Comparison of ENCODE assay signal across 18 cellular contexts in the genomic region with DNA sequence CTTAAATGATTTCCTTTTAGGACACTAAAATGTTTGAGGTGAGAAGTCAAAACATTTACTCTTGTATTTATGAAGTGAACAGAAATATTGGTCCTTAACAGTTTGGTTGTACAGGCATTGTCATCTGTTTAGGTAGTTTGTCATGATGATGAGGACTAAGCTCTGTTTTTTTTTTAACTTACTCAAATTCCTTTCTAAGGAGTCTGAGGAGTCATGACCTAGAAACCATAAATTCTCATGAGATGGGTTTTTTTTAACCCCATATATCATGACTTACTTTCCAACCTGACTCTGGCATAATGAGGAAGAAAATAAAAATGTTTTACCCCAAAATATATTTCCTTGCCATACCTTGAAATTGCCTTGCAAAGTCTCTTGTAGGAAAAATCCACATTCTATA.
DNase-seq lines count a peak whose midpoint lies in the region; FAIRE-seq and TF ChIP-seq lines count a peak whose summit lies in the region.
"Had no signal": no experiment of that assay in that cellular context is flagged by ENCODE, and none has a peak within 500 bp of the region (broad histone marks: within the 10 kb centered on the region; RNA-seq: fewer than 3 reads in every experiment).

No MANE protein-coding gene starts in this region.

- H3K4me3 ChIP-seq in HUES48 (ENCODE audit: low read depth, low read length), result no peak overlapping the region
- H3K4me3 ChIP-seq in H1 (ENCODE audit: extremely low read depth in 1 of 4, insufficient read depth in 2 of 4, low read depth in 3 of 4, low read length in 4 of 4), result no peak overlapping the region; a peak in 1 of 8 replicates
- H3K4me3 ChIP-seq: BLaER1 treated with 17β-estradiol and CSF1 and Interleukin-3, amounts not matched to agents 10 nM and 100 nM; GM12878 had no signal

- POLR2A ChIA-PET in H1 (lab: Charles Lee; ENCODE audit: partially characterized antibody), result no interaction called here

- H3K56ac ChIP-seq in H1 (replicated peaks; ENCODE audit: insufficient read length, low read depth, low read length), result no peak overlapping the region

- no peaks in the 10 kb centered on the region for H3K36me3 ChIP-seq in HUES48 (ENCODE audit: control insufficient read depth, insufficient read depth, low read length)
- H3K36me3 ChIP-seq in H1 (ENCODE audit: control insufficient read depth in 2 of 4, insufficient read depth in 4 of 4, low read length in 3 of 4), result peaks cover 0 to 19% (median 6%) of the 10 kb centered on the region in 4 experiments; a peak in 2 of 8 replicates
- H3K36me3 ChIP-seq: BLaER1 treated with 17β-estradiol and CSF1 and Interleukin-3, amounts not matched to agents 10 nM and 100 nM had no signal

- CTCF ChIA-PET in H1 (lab: Charles Lee; ENCODE audit: partially characterized antibody), result interaction anchor here (1.2 kb wide), 1 partner anchor 86 kb away, joined by 3 read pairs; no protein-coding TSS in a partner anchor

- H3K27ac ChIP-seq in HUES48 (ENCODE audit: low read depth, low read length) (peak overlapping the region; percentile 95), H1 (ENCODE audit: low read depth, low read length) (no peak overlapping the region)
- H3K27ac ChIP-seq: BLaER1 treated with 17β-estradiol and CSF1 and Interleukin-3, amounts not matched to agents 10 nM and 100 nM had no signal

- TF ChIP-seq EP300 in H1 (IDR thresholded peaks at IDR 0.05; ENCODE audit: borderline replicate concordance in 1 of 2, low read depth in 2 of 2, low read length in 2 of 2), result no peak

- H3K79me2 ChIP-seq in H1 (ENCODE audit: control insufficient read depth in 1 of 2, insufficient read depth in 2 of 2, low read length in 2 of 2), result no peaks in the 10 kb centered on the region

- H3K4me1 Mint-ChIP-seq in mesothelial cell of epicardium, result peaks cover 27% of the 10 kb centered on the region
- H3K4me1 Mint-ChIP-seq: CD4-positive, CD25-positive, alpha-beta regulatory T cell; IgD-negative memory B cell had no signal

- H3K23ac ChIP-seq in H1 (ENCODE audit: insufficient read length), result no peak overlapping the region

- no peak overlapping the region for H2BK15ac ChIP-seq in H1 (ENCODE audit: low read length)

- no peak overlapping the region for H3K18ac ChIP-seq in H1 (ENCODE audit: extremely low read depth, low read length)

- no peaks in the 10 kb centered on the region for H4K20me1 ChIP-seq in H1 (replicated peaks in 1 of 2; ENCODE audit: control insufficient read depth in 1 of 2, insufficient read depth in 2 of 2, low read length in 2 of 2)
- H4K20me1 ChIP-seq: BLaER1 treated with 17β-estradiol and CSF1 and Interleukin-3, amounts not matched to agents 10 nM and 100 nM had no signal

- no peak overlapping the region for H2AK5ac ChIP-seq in H1 (ENCODE audit: low read depth, low read length)

- H3K4ac ChIP-seq in H1 (replicated peaks; ENCODE audit: insufficient read length, low read depth, low read length), result no peak overlapping the region

- peak overlapping the region; percentile 88 for H4K5ac ChIP-seq in H1 (ENCODE audit: insufficient read length, low read depth, low read length)

- DNase-seq in EL (peak; percentile 16), H1 (ENCODE audit: low read depth in 1 of 2, low spot score in 2 of 2) (no peak), mesothelial cell of epicardium (ENCODE audit: low spot score in 2 of 2, unreplicated experiment in 2 of 2) (no peak), HT-29 (ENCODE audit: low spot score) (no peak), GM12891 (ENCODE audit: insufficient read length, low spot score) (no peak), NCI-H2196 (lab: John Stamatoyannopoulos, UW; ENCODE audit: unreplicated experiment) (no peak), NCI-H1417 treated with DMSO at 0.1 percent for 48 hours (lab: John Stamatoyannopoulos, UW) (no peak)
- DNase-seq: 8988T; ACHN; CD4-positive, CD25-positive, alpha-beta regulatory T cell; DMS53; GOT3; HCEC 1CT; HFFc6 had no signal

- H3K4me1 ChIP-seq in HUES48 (ENCODE audit: control insufficient read depth, insufficient read depth, low read length) (peaks cover 34% of the 10 kb centered on the region; the same call in 1 of the 2 replicates), H1 (replicated peaks in 1 of 4; ENCODE audit: control insufficient read depth in 3 of 4, insufficient read depth in 4 of 4, low read length in 3 of 4) (no peaks in the 10 kb centered on the region; a peak in 1 of 7 replicates)
- H3K4me1 ChIP-seq: BLaER1 treated with 17β-estradiol and CSF1 and Interleukin-3, amounts not matched to agents 10 nM and 100 nM had no signal

- H3K4me3 Mint-ChIP-seq in mesothelial cell of epicardium, result no peak overlapping the region
- H3K4me3 Mint-ChIP-seq: CD4-positive, CD25-positive, alpha-beta regulatory T cell; HFFc6; IgD-negative memory B cell had no signal

- H3K23me2 ChIP-seq in H1 (ENCODE audit: low read depth, low read length), result no peaks in the 10 kb centered on the region

- H3K9me3 ChIP-seq in HUES48 (ENCODE audit: control insufficient read depth, insufficient read depth, low read length), result peaks cover 25% of the 10 kb centered on the region
- peaks cover 8 to 22% of the 10 kb centered on the region in 2 experiments; a peak in 3 of 4 replicates for H3K9me3 ChIP-seq in H1 (ENCODE audit: insufficient read depth in 2 of 2, low read depth in 1 of 2, low read length in 1 of 2)
- H3K9me3 ChIP-seq: BLaER1 treated with 17β-estradiol and CSF1 and Interleukin-3, amounts not matched to agents 10 nM and 100 nM had no signal

- peak overlapping the region; percentile 70 for H3K27ac Mint-ChIP-seq in mesothelial cell of epicardium
- H3K27ac Mint-ChIP-seq: CD4-positive, CD25-positive, alpha-beta regulatory T cell; HFFc6; IgD-negative memory B cell had no signal

- peaks cover 9% of the 10 kb centered on the region for H3K36me3 Mint-ChIP-seq in mesothelial cell of epicardium
- H3K36me3 Mint-ChIP-seq: CD4-positive, CD25-positive, alpha-beta regulatory T cell; IgD-negative memory B cell had no signal

- 0 out of 2 replicates have a peak overlapping the region, but pooled peaks have one; percentile 5 for H2BK5ac ChIP-seq in H1 (ENCODE audit: low read depth, low read length)

- H3K9me3 Mint-ChIP-seq in mesothelial cell of epicardium, result peaks cover 10% of the 10 kb centered on the region

- TF ChIP-seq RAD21 in H1 (IDR thresholded peaks at IDR 0.05 in 1 of 2, conservative IDR thresholded peaks at IDR 0.05 in 1 of 2; ENCODE audit: low read depth in 2 of 2, low read length in 2 of 2), result no peak

- H3K79me1 ChIP-seq in H1 (ENCODE audit: low read depth, low read length), result no peaks in the 10 kb centered on the region

- no peak for FAIRE-seq in H1 (lab: Jason Lieb, UNC)
- no peak for FAIRE-seq in GM12891 (lab: Jason Lieb, UNC)
- FAIRE-seq: GM12878 had no signal

- H2BK120ac ChIP-seq in H1 (replicated peaks; ENCODE audit: low read depth, low read length), result no peak overlapping the region

- no peak overlapping the region for H2BK12ac ChIP-seq in H1 (ENCODE audit: low read depth, low read length)

- H2AFZ ChIP-seq in H1 (ENCODE audit: low read length), result no peak overlapping the region

- TF ChIP-seq CTCF in H1 (IDR thresholded peaks at IDR 0.05; ENCODE audit: control extremely low read depth in 1 of 3, insufficient read depth in 1 of 3, low read depth in 1 of 3, low read length in 3 of 3) (no peak), mesothelial cell of epicardium (IDR thresholded peaks at IDR 0.05; ENCODE audit: unreplicated experiment) (no peak)

- H2BK20ac ChIP-seq in H1 (ENCODE audit: low read length), result no peak overlapping the region

- no peaks in the 10 kb centered on the region for H3K27me3 Mint-ChIP-seq in mesothelial cell of epicardium (ENCODE audit: low read depth)
- H3K27me3 Mint-ChIP-seq: CD4-positive, CD25-positive, alpha-beta regulatory T cell; IgD-negative memory B cell had no signal

- H4K8ac ChIP-seq in H1 (ENCODE audit: extremely low read depth, insufficient read depth, low read length), result no peak overlapping the region

- H4K91ac ChIP-seq in H1 (replicated peaks; ENCODE audit: insufficient read length, low read length), result no peak overlapping the region

- H3K4me2 ChIP-seq in H1 (ENCODE audit: insufficient read depth in 1 of 2, low read depth in 2 of 2, low read length in 2 of 2), result no peak overlapping the region
- H3K4me2 ChIP-seq: BLaER1 treated with 17β-estradiol and CSF1 and Interleukin-3, amounts not matched to agents 10 nM and 100 nM had no signal

- H3K14ac ChIP-seq in H1 (ENCODE audit: insufficient read length), result no peak overlapping the region

- no peaks in the 10 kb centered on the region for H3K27me3 ChIP-seq in HUES48 (ENCODE audit: control insufficient read depth, insufficient read depth, low read length)
- H3K27me3 ChIP-seq in H1 (replicated peaks in 1 of 4; ENCODE audit: control insufficient read depth in 3 of 4, extremely low read depth in 1 of 4, insufficient read depth in 3 of 4, low read length in 3 of 4), result no peaks in the 10 kb centered on the region
- H3K27me3 ChIP-seq: BLaER1 treated with 17β-estradiol and CSF1 and Interleukin-3, amounts not matched to agents 10 nM and 100 nM had no signal

- H3K9ac ChIP-seq in HUES48 (ENCODE audit: low read depth, low read length) (peak overlapping the region; percentile 51; the same call in 1 of the 2 replicates), H1 (replicated peaks in 1 of 4; ENCODE audit: extremely low read depth in 1 of 4, low read depth in 3 of 4, low read length in 3 of 4) (no peak overlapping the region)
- H3K9ac ChIP-seq: BLaER1 treated with 17β-estradiol and CSF1 and Interleukin-3, amounts not matched to agents 10 nM and 100 nM had no signal

- TF ChIP-seq POLR2A in H1 (IDR thresholded peaks at IDR 0.05; ENCODE audit: control extremely low read depth in 1 of 2, low read depth in 2 of 2, low read length in 2 of 2) (no peak), GM12891 (IDR thresholded peaks at IDR 0.05; ENCODE audit: low read depth, low read length) (no peak)

TF ChIP-seq in H1, 55 proteins besides CTCF, POLR2A, EP300 and RAD21 (continues in another document):
- TF ChIP-seq KDM1A (IDR thresholded peaks at IDR 0.05; ENCODE audit: borderline replicate concordance, low read length), result no peak
- TF ChIP-seq, protein P1, sequence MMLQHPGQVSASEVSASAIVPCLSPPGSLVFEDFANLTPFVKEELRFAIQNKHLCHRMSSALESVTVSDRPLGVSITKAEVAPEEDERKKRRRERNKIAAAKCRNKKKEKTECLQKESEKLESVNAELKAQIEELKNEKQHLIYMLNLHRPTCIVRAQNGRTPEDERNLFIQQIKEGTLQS (IDR thresholded peaks at IDR 0.05; ENCODE audit: insufficient read depth, low read depth, low read length), result no peak
- TF ChIP-seq HDAC6 (IDR thresholded peaks at IDR 0.05; ENCODE audit: low read depth, low read length), result no peak
- no peak for TF ChIP-seq JUND (IDR thresholded peaks at IDR 0.05; ENCODE audit: low read length)

TF ChIP-seq in GM12891, 5 proteins besides CTCF, POLR2A, EP300 and RAD21:
- no peak for TF ChIP-seq POLR2AphosphoS5 (IDR thresholded peaks at IDR 0.05; ENCODE audit: low read depth, low read length)
- TF ChIP-seq TAF1 (IDR thresholded peaks at IDR 0.05; ENCODE audit: low read depth, low read length), result no peak
- TF ChIP-seq PAX5 (IDR thresholded peaks at IDR 0.05; ENCODE audit: insufficient read depth, low read length, severe bottlenecking), result no peak
- no peak for TF ChIP-seq POU2F2 (IDR thresholded peaks at IDR 0.05; ENCODE audit: low read depth, low read length)
- no peak for TF ChIP-seq SPI1 (IDR thresholded peaks at IDR 0.05; ENCODE audit: low read depth, low read length)
TF ChIP-seq in GM12891: peak in this region for 0.
